Comparison of ENCODE assay signal across 1 cellular context in genomic region chr3:122496529-122496928, GRCh38.
TF ChIP-seq lines count a peak whose summit lies in the region.

No MANE protein-coding gene starts in this region.

TF ChIP-seq in IMR-90, 13 proteins besides CTCF, POLR2A, EP300 and RAD21 (continued from another document):
- TF ChIP-seq NFE2L2 (IDR thresholded peaks at IDR 0.05; ENCODE audit: low read depth, low read length) (no peak), SMC3 (IDR thresholded peaks at IDR 0.05; ENCODE audit: low read depth, low read length) (no peak)
